9 cellular contexts compared by ENCODE assay signal in genomic region chr17:82035956-82036633, GRCh38. TPM values are rescaled to one million over a fixed set of nuclear protein-coding genes. Genes with fewer than 3 reads are reported as not detected.
A peak's percentile ranks its signal among the peaks of the same experiment; 100 is the strongest.
DNase-seq lines count a peak whose midpoint lies in the region; ATAC-seq and TF ChIP-seq lines count a peak whose summit lies in the region.
"Had no signal": no experiment of that assay in that cellular context is flagged by ENCODE, and none has a peak within 500 bp of the region (broad histone marks: within the 10 kb centered on the region; RNA-seq: fewer than 3 reads in every experiment).

No MANE protein-coding gene starts in this region.

- H3K36me3 ChIP-seq in lower lobe of right lung, result no peaks in the 10 kb centered on the region
- no peaks in the 10 kb centered on the region for H3K36me3 ChIP-seq in mucosa of descending colon (ENCODE audit: low read depth)

- no peak for DNase-seq in activated naive CD4-positive, alpha-beta T cell treated with Interleukin-2 at 50 U/mL for 16 hours
- no peak for DNase-seq in activated naive CD8-positive, alpha-beta T cell treated with anti-CD3 and anti-CD28 coated beads, Interleukin-2, amount 50 U/mL, for 24 hours
- DNase-seq in lower lobe of right lung (no peak), type B pancreatic cell (ENCODE audit: extremely low spot score, unreplicated experiment) (no peak), mucosa of descending colon (no peak), NCI-H2029 (lab: John Stamatoyannopoulos, UW) (no peak), NAMALWA (ENCODE audit: low spot score) (no peak)
- DNase-seq: NCI-H526 treated with DMSO at 0.1 percent for 48 hours had no signal

- no peak overlapping the region for H3K27ac Mint-ChIP-seq in activated naive CD4-positive, alpha-beta T cell treated with anti-CD3 and anti-CD28 coated beads, Interleukin-2, amount 50 U/mL, for 24 hours
- no peak overlapping the region for H3K27ac Mint-ChIP-seq in activated naive CD8-positive, alpha-beta T cell treated with anti-CD3 and anti-CD28 coated beads, Interleukin-2, amount 50 U/mL, for 24 hours
- no peak overlapping the region for H3K27ac Mint-ChIP-seq in type B pancreatic cell

- H3K4me1 ChIP-seq in lower lobe of right lung, result peaks cover 34% of the 10 kb centered on the region
- H3K4me1 ChIP-seq in mucosa of descending colon (ENCODE audit: low read depth), result peaks cover 14% of the 10 kb centered on the region

- intact Hi-C loops in lower lobe of right lung (cut with DNase I), result no loop called here
- intact Hi-C loops in mucosa of descending colon (cut with DNase I, micrococcal nuclease), result loop anchor here in 1 of 2 donors (10.0 kb wide), 1 partner anchor 119 kb away; no protein-coding TSS in a partner anchor

- peak overlapping the region; percentile 97 for H3K27ac ChIP-seq in lower lobe of right lung

- peak overlapping the region; percentile 76 for H3K4me3 ChIP-seq in lower lobe of right lung
- H3K4me3 ChIP-seq in mucosa of descending colon, result no peak overlapping the region

- no peaks in the 10 kb centered on the region for H3K36me3 Mint-ChIP-seq in activated naive CD4-positive, alpha-beta T cell treated with anti-CD3 and anti-CD28 coated beads, Interleukin-2, amount 50 U/mL, for 24 hours
- H3K36me3 Mint-ChIP-seq in activated naive CD8-positive, alpha-beta T cell treated with anti-CD3 and anti-CD28 coated beads, Interleukin-2, amount 50 U/mL, for 24 hours (ENCODE audit: low read depth), result peaks cover 5% of the 10 kb centered on the region
- peaks cover 5% of the 10 kb centered on the region for H3K36me3 Mint-ChIP-seq in type B pancreatic cell

- peaks cover 28% of the 10 kb centered on the region for H3K4me1 Mint-ChIP-seq in activated naive CD4-positive, alpha-beta T cell treated with anti-CD3 and anti-CD28 coated beads, Interleukin-2, amount 50 U/mL, for 24 hours
- H3K4me1 Mint-ChIP-seq in activated naive CD8-positive, alpha-beta T cell treated with anti-CD3 and anti-CD28 coated beads, Interleukin-2, amount 50 U/mL, for 24 hours, result peaks cover 23% of the 10 kb centered on the region
- peaks cover 17% of the 10 kb centered on the region for H3K4me1 Mint-ChIP-seq in type B pancreatic cell (ENCODE audit: unreplicated experiment)

- peak overlapping the region; percentile 70 for H3K4me3 Mint-ChIP-seq in activated naive CD4-positive, alpha-beta T cell treated with anti-CD3 and anti-CD28 coated beads, Interleukin-2, amount 50 U/mL, for 24 hours
- peak overlapping the region; percentile 78 for H3K4me3 Mint-ChIP-seq in activated naive CD8-positive, alpha-beta T cell treated with anti-CD3 and anti-CD28 coated beads, Interleukin-2, amount 50 U/mL, for 24 hours
- H3K4me3 Mint-ChIP-seq in type B pancreatic cell, result peak overlapping the region; percentile 83

- TF ChIP-seq CTCF in lower lobe of right lung (IDR thresholded peaks at IDR 0.05) (no peak), type B pancreatic cell (conservative IDR thresholded peaks at IDR 0.05) (no peak), mucosa of descending colon (IDR thresholded peaks at IDR 0.05) (no peak)

- no peaks in the 10 kb centered on the region for H3K9me3 Mint-ChIP-seq in activated naive CD4-positive, alpha-beta T cell treated with anti-CD3 and anti-CD28 coated beads, Interleukin-2, amount 50 U/mL, for 24 hours
- H3K9me3 Mint-ChIP-seq in activated naive CD8-positive, alpha-beta T cell treated with anti-CD3 and anti-CD28 coated beads, Interleukin-2, amount 50 U/mL, for 24 hours, result no peaks in the 10 kb centered on the region
- H3K9me3 Mint-ChIP-seq in type B pancreatic cell, result no peaks in the 10 kb centered on the region

- peaks cover 8% of the 10 kb centered on the region for H3K27me3 ChIP-seq in lower lobe of right lung (ENCODE audit: low read depth)

- H3K9me3 ChIP-seq in lower lobe of right lung (no peaks in the 10 kb centered on the region), mucosa of descending colon (no peaks in the 10 kb centered on the region)

- no peaks in the 10 kb centered on the region for H3K27me3 Mint-ChIP-seq in activated naive CD4-positive, alpha-beta T cell treated with anti-CD3 and anti-CD28 coated beads, Interleukin-2, amount 50 U/mL, for 24 hours
- no peaks in the 10 kb centered on the region for H3K27me3 Mint-ChIP-seq in activated naive CD8-positive, alpha-beta T cell treated with anti-CD3 and anti-CD28 coated beads, Interleukin-2, amount 50 U/mL, for 24 hours
- H3K27me3 Mint-ChIP-seq in type B pancreatic cell, result no peaks in the 10 kb centered on the region

- no peak for ATAC-seq in activated naive CD8-positive, alpha-beta T cell treated with anti-CD3 and anti-CD28 coated beads, Interleukin-2, amount 50 U/mL, for 24 hours
- ATAC-seq in lower lobe of right lung (no peak), mucosa of descending colon (no peak)

RNA-seq across cellular contexts. Expression of gene DCXR, which starts 1.4 kb away (rescaled TPM):
- total RNA-seq in lower lobe of right lung (133 TPM), type B pancreatic cell (ENCODE audit: low replicate concordance) (158 and 175 TPM in 2 replicates), mucosa of descending colon (100 to 1,000 TPM in 2 of 3 donors, 10 to 100 TPM in 1; 84.9 to 151 (median 124) TPM)

RNA-seq across cellular contexts. Expression of gene RAC3, which starts 4.6 kb away (rescaled TPM):
- total RNA-seq in lower lobe of right lung, result 2.8 TPM
- total RNA-seq in type B pancreatic cell (ENCODE audit: low replicate concordance), result 41.7 and 51.7 TPM in 2 replicates
- 1 to 10 TPM; 3.4 to 6.2 (median 4.2) TPM for total RNA-seq in mucosa of descending colon

RNA-seq across cellular contexts. Expression of gene LRRC45, which starts 13.0 kb away (rescaled TPM):
- 17.3 TPM for total RNA-seq in lower lobe of right lung
- total RNA-seq in type B pancreatic cell (ENCODE audit: low replicate concordance), result 27.6 and 29.4 TPM in 2 replicates
- total RNA-seq in mucosa of descending colon, result 10 to 100 TPM; 18.9 to 20.0 (median 19.8) TPM

RNA-seq across cellular contexts. Expression of gene CENPX, which starts 13.4 kb away (rescaled TPM):
- 43.8 TPM for total RNA-seq in lower lobe of right lung
- 60.4 and 69.3 TPM in 2 replicates for total RNA-seq in type B pancreatic cell (ENCODE audit: low replicate concordance)
- total RNA-seq in mucosa of descending colon, result 100 to 1,000 TPM in 1 of 3 donors, 10 to 100 TPM in 2; 76.3 to 114 (median 81.3) TPM

RNA-seq across cellular contexts. Expression of gene RFNG, which starts 15.5 kb away (rescaled TPM):
- total RNA-seq in lower lobe of right lung (35.1 TPM), type B pancreatic cell (ENCODE audit: low replicate concordance) (35.9 and 43.4 TPM in 2 replicates), mucosa of descending colon (10 to 100 TPM; 30.7 to 37.9 (median 30.9) TPM)
